In the genomic region with DNA sequence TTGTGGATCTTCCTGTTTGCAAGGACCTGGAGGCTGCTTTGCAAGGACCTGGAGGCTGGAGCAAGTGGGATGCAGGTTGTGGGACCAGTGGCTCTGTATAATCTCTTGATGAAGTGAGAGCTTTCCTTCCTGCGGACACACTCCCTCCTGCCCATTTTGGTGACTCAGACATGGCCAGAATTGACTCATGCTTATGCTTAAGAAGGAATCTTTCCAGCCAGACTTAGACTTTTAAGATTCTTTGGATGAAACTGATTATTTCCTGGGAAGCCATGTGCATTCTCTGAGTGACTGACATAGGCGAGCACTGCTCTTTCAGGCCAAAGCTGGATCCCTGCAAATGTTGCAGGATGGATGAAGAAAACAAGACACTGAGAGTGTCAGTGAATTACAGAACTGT, we compare ENCODE assay signal across 12 cellular contexts.
A peak's percentile ranks its signal among the peaks of the same experiment; 100 is the strongest.
DNase-seq lines count a peak whose midpoint lies in the region; TF ChIP-seq lines count a peak whose summit lies in the region.
"Had no signal": no experiment of that assay in that cellular context is flagged by ENCODE, and none has a peak within 500 bp of the region (broad histone marks: within the 10 kb centered on the region; RNA-seq: fewer than 3 reads in every experiment).

No MANE protein-coding gene starts in this region.

- CTCF ChIA-PET in Caco-2 (lab: Charles Lee) = no interaction called here

- H3K9me3 ChIP-seq in GM23248 (ENCODE audit: low read depth) = no peaks in the 10 kb centered on the region
- no peaks in the 10 kb centered on the region for H3K9me3 ChIP-seq in Caco-2
- no peaks in the 10 kb centered on the region for H3K9me3 ChIP-seq in WERI-Rb-1 (ENCODE audit: severe bottlenecking)
- H3K9me3 ChIP-seq: sigmoid colon had no signal

- DNase-seq in GM23248 = peak; percentile 96
- DNase-seq in SW 1271 (lab: John Stamatoyannopoulos, UW) = peak; percentile 26 to 69
- peak; percentile 43 for DNase-seq in fibroblast of the conjunctiva (ENCODE audit: low read depth)
- peak; percentile 89 for DNase-seq in stromal cell of bone marrow (ENCODE audit: low read depth)
- DNase-seq in Caco-2 = no peak
- no peak for DNase-seq in activated T-helper 1 cell treated with anti-CD3 and anti-CD28 coated beads, Interleukin-12 subunit alpha, Interleukin-12 subunit beta, Interleukin-2, Interleukin-4 antibody, amounts not matched to agents 30 ng/mL and 10 ng/mL and 1 ng/mL, durations not matched to agents 14 hours and 24 hours and 36 hours (ENCODE audit: low spot score)
- no peak for DNase-seq in WERI-Rb-1
- DNase-seq: activated CD4-positive, alpha-beta T cell treated with anti-CD3 and anti-CD28 coated beads, Interleukin-2, amount 10 ng/mL, durations not matched to agents 7 days and 5 days; activated naive CD4-positive, alpha-beta T cell treated with anti-CD3 and anti-CD28 coated beads, Interleukin-2, amount 10 ng/mL, durations not matched to agents 7 days and 5 days; NCI-H1436; NCI-H82; sigmoid colon had no signal

- 0 out of 2 replicates have a peak overlapping the region, but pooled peaks have one; percentile 28 for H3K4me3 ChIP-seq in GM23248
- no peak overlapping the region for H3K4me3 ChIP-seq in Caco-2 (ENCODE audit: low read depth, low read length)
- no peak overlapping the region for H3K4me3 ChIP-seq in WERI-Rb-1 (ENCODE audit: low read depth, low read length)
- H3K4me3 ChIP-seq: sigmoid colon had no signal

- WGBS in GM23248 (ENCODE audit: low coverage in 1 of 2, low lambda C conversion rate in 2 of 2, missing lambda C conversion rate in 2 of 2), 2 experiments = 0% methylated on average over 2 of the region's 2 CpGs

- no peaks in the 10 kb centered on the region for H3K27me3 Mint-ChIP-seq in Caco-2 (ENCODE audit: insufficient read depth, unreplicated experiment)
- peaks cover 8% of the 10 kb centered on the region for H3K27me3 Mint-ChIP-seq in activated T-helper 1 cell treated with anti-CD3 and anti-CD28 coated beads, Interleukin-12 subunit alpha, Interleukin-12 subunit beta, Interleukin-2, Interleukin-4 antibody, amounts not matched to agents 30 ng/mL and 10 ng/mL and 1 ng/mL, durations not matched to agents 14 hours and 24 hours and 36 hours (ENCODE audit: insufficient read depth)

- H3K9ac ChIP-seq in GM23248 = peak overlapping the region; percentile 28; the same call in 1 of the 2 replicates

- H3K27me3 ChIP-seq in GM23248 (replicated peaks; ENCODE audit: insufficient read depth) (no peaks in the 10 kb centered on the region), Caco-2 (replicated peaks; ENCODE audit: control insufficient read depth, insufficient read depth, low read length) (no peaks in the 10 kb centered on the region), WERI-Rb-1 (ENCODE audit: insufficient read depth, low read depth, severe bottlenecking) (no peaks in the 10 kb centered on the region)
- H3K27me3 ChIP-seq: sigmoid colon had no signal

- H4K20me1 ChIP-seq in GM23248 (ENCODE audit: insufficient read depth) = no peaks in the 10 kb centered on the region

- H3K27ac ChIP-seq in GM23248 (peak overlapping the region; percentile 66), WERI-Rb-1 (no peak overlapping the region)
- H3K27ac ChIP-seq: sigmoid colon had no signal

- H3K9me2 ChIP-seq in GM23248 (ENCODE audit: insufficient read depth) = no peaks in the 10 kb centered on the region

- BruUV-seq in Caco-2 (replicated peaks; lab: Mats Ljungman, UMichigan) = no TSS peak

- peak overlapping the region; percentile 49 for H3K4me2 ChIP-seq in GM23248 (ENCODE audit: unreplicated experiment)

- no peak overlapping the region for H2AFZ ChIP-seq in GM23248

- POLR2A ChIA-PET in Caco-2 (lab: Charles Lee) = no interaction called here

- H3F3A ChIP-seq in GM23248 (ENCODE audit: insufficient read depth) = peaks cover 36% of the 10 kb centered on the region

- H3K4me1 ChIP-seq in GM23248 (ENCODE audit: insufficient read depth) = peaks cover 47% of the 10 kb centered on the region
- H3K4me1 ChIP-seq in Caco-2 = peaks cover 5% of the 10 kb centered on the region; the same call in 1 of the 2 replicates
- H3K4me1 ChIP-seq: sigmoid colon had no signal

- H3K27ac Mint-ChIP-seq in Caco-2 (ENCODE audit: unreplicated experiment) = no peak overlapping the region
- H3K27ac Mint-ChIP-seq in activated T-helper 1 cell treated with anti-CD3 and anti-CD28 coated beads, Interleukin-12 subunit alpha, Interleukin-12 subunit beta, Interleukin-2, Interleukin-4 antibody, amounts not matched to agents 30 ng/mL and 10 ng/mL and 1 ng/mL, durations not matched to agents 14 hours and 24 hours and 36 hours = no peak overlapping the region
- H3K27ac Mint-ChIP-seq: activated CD4-positive, alpha-beta T cell treated with anti-CD3 and anti-CD28 coated beads, Interleukin-2, amount 10 ng/mL, durations not matched to agents 7 days and 5 days; activated naive CD4-positive, alpha-beta T cell treated with anti-CD3 and anti-CD28 coated beads, Interleukin-2, amount 10 ng/mL, durations not matched to agents 7 days and 5 days had no signal

- H3K9me3 Mint-ChIP-seq in Caco-2 (ENCODE audit: unreplicated experiment) = no peaks in the 10 kb centered on the region
- no peaks in the 10 kb centered on the region for H3K9me3 Mint-ChIP-seq in activated T-helper 1 cell treated with anti-CD3 and anti-CD28 coated beads, Interleukin-12 subunit alpha, Interleukin-12 subunit beta, Interleukin-2, Interleukin-4 antibody, amounts not matched to agents 30 ng/mL and 10 ng/mL and 1 ng/mL, durations not matched to agents 14 hours and 24 hours and 36 hours
- H3K9me3 Mint-ChIP-seq: activated CD4-positive, alpha-beta T cell treated with anti-CD3 and anti-CD28 coated beads, Interleukin-2, amount 10 ng/mL, durations not matched to agents 7 days and 5 days; activated naive CD4-positive, alpha-beta T cell treated with anti-CD3 and anti-CD28 coated beads, Interleukin-2, amount 10 ng/mL, durations not matched to agents 7 days and 5 days had no signal

- peaks cover 19% of the 10 kb centered on the region for H3K4me1 Mint-ChIP-seq in Caco-2 (ENCODE audit: low read depth, unreplicated experiment)
- H3K4me1 Mint-ChIP-seq in activated T-helper 1 cell treated with anti-CD3 and anti-CD28 coated beads, Interleukin-12 subunit alpha, Interleukin-12 subunit beta, Interleukin-2, Interleukin-4 antibody, amounts not matched to agents 30 ng/mL and 10 ng/mL and 1 ng/mL, durations not matched to agents 14 hours and 24 hours and 36 hours (ENCODE audit: low read depth) = no peaks in the 10 kb centered on the region
- H3K4me1 Mint-ChIP-seq: activated CD4-positive, alpha-beta T cell treated with anti-CD3 and anti-CD28 coated beads, Interleukin-2, amount 10 ng/mL, durations not matched to agents 7 days and 5 days; activated naive CD4-positive, alpha-beta T cell treated with anti-CD3 and anti-CD28 coated beads, Interleukin-2, amount 10 ng/mL, durations not matched to agents 7 days and 5 days had no signal

- no peak overlapping the region for H3K4me3 Mint-ChIP-seq in Caco-2 (ENCODE audit: unreplicated experiment)
- no peak overlapping the region for H3K4me3 Mint-ChIP-seq in activated T-helper 1 cell treated with anti-CD3 and anti-CD28 coated beads, Interleukin-12 subunit alpha, Interleukin-12 subunit beta, Interleukin-2, Interleukin-4 antibody, amounts not matched to agents 30 ng/mL and 10 ng/mL and 1 ng/mL, durations not matched to agents 14 hours and 24 hours and 36 hours
- H3K4me3 Mint-ChIP-seq: activated CD4-positive, alpha-beta T cell treated with anti-CD3 and anti-CD28 coated beads, Interleukin-2, amount 10 ng/mL, durations not matched to agents 7 days and 5 days; activated naive CD4-positive, alpha-beta T cell treated with anti-CD3 and anti-CD28 coated beads, Interleukin-2, amount 10 ng/mL, durations not matched to agents 7 days and 5 days had no signal

- H3K36me3 Mint-ChIP-seq in Caco-2 (ENCODE audit: insufficient read depth, unreplicated experiment) = no peaks in the 10 kb centered on the region
- no peaks in the 10 kb centered on the region for H3K36me3 Mint-ChIP-seq in activated T-helper 1 cell treated with anti-CD3 and anti-CD28 coated beads, Interleukin-12 subunit alpha, Interleukin-12 subunit beta, Interleukin-2, Interleukin-4 antibody, amounts not matched to agents 30 ng/mL and 10 ng/mL and 1 ng/mL, durations not matched to agents 14 hours and 24 hours and 36 hours (ENCODE audit: low read depth)
- H3K36me3 Mint-ChIP-seq: activated naive CD4-positive, alpha-beta T cell treated with anti-CD3 and anti-CD28 coated beads, Interleukin-2, amount 10 ng/mL, durations not matched to agents 7 days and 5 days had no signal

- TF ChIP-seq CTCF in Caco-2 (IDR thresholded peaks at IDR 0.05; ENCODE audit: insufficient read depth in 1 of 2, low read depth in 1 of 2, low read length in 1 of 2, severe bottlenecking in 1 of 2, unreplicated experiment in 1 of 2) (no peak), WERI-Rb-1 (IDR thresholded peaks at IDR 0.05; ENCODE audit: low read depth, low read length) (no peak)

- peaks cover 93% of the 10 kb centered on the region for H3K79me2 ChIP-seq in GM23248 (ENCODE audit: insufficient read depth)

- in situ Hi-C loops in GM23248 (cut with MboI) = no loop called here

- H3K36me3 ChIP-seq in GM23248 (ENCODE audit: low read depth) = no peaks in the 10 kb centered on the region
- H3K36me3 ChIP-seq in Caco-2 (ENCODE audit: control insufficient read depth, insufficient read depth, low read length) = no peaks in the 10 kb centered on the region
- no peaks in the 10 kb centered on the region for H3K36me3 ChIP-seq in WERI-Rb-1
- H3K36me3 ChIP-seq: sigmoid colon had no signal

- intact Hi-C loops in Caco-2 (cut with micrococcal nuclease; ENCODE audit: unreplicated experiment) = no loop called here
- intact Hi-C loops in activated T-helper 1 cell treated with anti-CD3 and anti-CD28 coated beads, Interleukin-12 subunit alpha, Interleukin-12 subunit beta, Interleukin-2, Interleukin-4 antibody, amounts not matched to agents 30 ng/mL and 10 ng/mL and 1 ng/mL, durations not matched to agents 14 hours and 24 hours and 36 hours (cut with micrococcal nuclease) = no loop called here

Comparison
In these comparisons a context has a peak if more than half of its experiments do, and no peak if none do; other contexts are left out.
1. DNase-seq: peak in GM23248 (single experiment), SW 1271 (2 of 2), fibroblast of the conjunctiva (single experiment) and stromal cell of bone marrow (single experiment); none in Caco-2 (0 of 2), activated T-helper 1 cell treated with anti-CD3 and anti-CD28 coated beads, Interleukin-12 subunit alpha, Interleukin-12 subunit beta, Interleukin-2, Interleukin-4 antibody, amounts not matched to agents 30 ng/mL and 10 ng/mL and 1 ng/mL, durations not matched to agents 14 hours and 24 hours and 36 hours (single experiment) and WERI-Rb-1 (single experiment).